8 cellular contexts compared by ENCODE assay signal in the genomic region with DNA sequence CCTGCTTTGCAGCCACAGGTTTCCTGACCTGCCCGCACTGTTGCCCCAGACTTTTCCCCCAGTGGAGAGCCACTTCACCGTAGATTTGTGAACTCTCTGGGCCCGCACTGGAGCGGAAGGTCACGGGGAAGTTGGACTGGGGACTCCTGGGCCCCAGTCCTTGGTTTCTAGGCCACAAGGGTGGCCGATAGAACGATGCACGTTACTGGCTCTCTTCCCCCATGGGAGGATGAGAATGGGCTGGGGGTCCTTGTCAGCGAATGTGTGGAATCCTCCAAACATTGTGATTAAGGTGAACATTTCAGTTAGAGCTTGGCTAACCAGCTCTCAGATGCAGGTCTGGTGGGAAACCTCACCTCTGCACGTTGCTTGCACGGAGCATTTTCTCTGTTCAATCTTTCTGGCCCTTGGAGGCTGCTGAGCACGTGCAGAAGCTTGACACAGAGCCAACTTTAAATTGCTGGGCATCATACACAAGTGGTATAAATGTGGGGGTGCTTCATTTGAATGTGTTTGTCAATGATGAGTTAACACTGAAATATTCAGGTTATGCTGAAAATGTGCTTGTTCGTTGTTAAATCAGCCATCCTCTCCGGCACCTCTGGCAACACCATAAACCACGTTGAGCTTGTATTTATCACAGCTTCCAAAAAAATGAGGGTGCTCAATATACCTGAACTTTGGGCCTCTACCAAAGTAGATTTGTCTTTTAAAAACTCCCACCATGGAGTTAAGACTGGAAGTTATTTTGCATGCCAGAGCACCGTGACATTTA.
DNase-seq lines count a peak whose midpoint lies in the region; ATAC-seq and TF ChIP-seq lines count a peak whose summit lies in the region.

No MANE protein-coding gene starts in this region.

- no peak overlapping the region for H3K27ac ChIP-seq in iPS DF 6.9 (ENCODE audit: low read length)

- H3K4me3 ChIP-seq in GM12875 (ENCODE audit: low read depth, low read length) (peak overlapping the region; percentile 52), NT2/D1 (ENCODE audit: insufficient read length, low read depth) (peak overlapping the region; percentile 68), iPS DF 6.9 (ENCODE audit: low read length) (peak overlapping the region; percentile 62; the same call in 1 of the 2 replicates), skeletal muscle cell (ENCODE audit: low read depth, low read length) (peak overlapping the region; percentile 60)

- peaks cover 3% of the 10 kb centered on the region for H3K27me3 ChIP-seq in NT2/D1 (ENCODE audit: insufficient read depth, insufficient read length)
- H3K27me3 ChIP-seq in iPS DF 6.9 (ENCODE audit: control insufficient read depth, insufficient read depth, low read length): no peaks in the 10 kb centered on the region

- no CpG with 5 or more reads among the region's 16 CpGs for WGBS in iPS DF 6.9 (ENCODE audit: insufficient coverage, insufficient read length)

- H3K9me3 ChIP-seq in NT2/D1 (ENCODE audit: insufficient read depth, low read length): no peaks in the 10 kb centered on the region
- H3K9me3 ChIP-seq in iPS DF 6.9 (ENCODE audit: control insufficient read depth, insufficient read depth, low read length): no peaks in the 10 kb centered on the region

- H3K4me1 ChIP-seq in NT2/D1 (ENCODE audit: insufficient read depth, insufficient read length): peaks cover 9% of the 10 kb centered on the region
- H3K4me1 ChIP-seq in iPS DF 6.9 (ENCODE audit: control insufficient read depth, insufficient read depth, low read length): peaks cover 5% of the 10 kb centered on the region; the same call in 1 of the 2 replicates

- H3K36me3 ChIP-seq in NT2/D1 (ENCODE audit: insufficient read depth, insufficient read length, low read length): peaks cover 12% of the 10 kb centered on the region
- H3K36me3 ChIP-seq in iPS DF 6.9 (ENCODE audit: control insufficient read depth, insufficient read depth, low read length): no peaks in the 10 kb centered on the region

- DNase-seq in AG09319 (ENCODE audit: extremely low read depth, low read depth) (peak; percentile 27), NT2/D1 (ENCODE audit: low read depth, low spot score) (no peak), astrocyte of the hippocampus (ENCODE audit: low read depth, low spot score) (peak; percentile 77), iPS DF 6.9 (ENCODE audit: low read depth, low spot score) (no peak), skeletal muscle cell (ENCODE audit: low read depth) (peak; percentile 17)

- ATAC-seq in HG03108 (IDR thresholded peaks at IDR 0.05; ENCODE audit: unreplicated experiment): peak; percentile 15
- ATAC-seq in GM18873 (IDR thresholded peaks at IDR 0.05; ENCODE audit: low FRiP score, unreplicated experiment): no peak

- H3K9ac ChIP-seq in NT2/D1 (ENCODE audit: insufficient read length, low read depth): peak overlapping the region; percentile 90

- no peak for TF ChIP-seq CTCF in AG09319 (IDR thresholded peaks at IDR 0.05; ENCODE audit: low read depth, low read length)
- no peak for TF ChIP-seq CTCF in GM12875 (IDR thresholded peaks at IDR 0.05; ENCODE audit: borderline replicate concordance, insufficient read depth, low read depth, low read length)

Comparison
In these comparisons a context has a peak if more than half of its experiments do, and no peak if none do; other contexts are left out.
1. DNase-seq: peak in AG09319 (single experiment), astrocyte of the hippocampus (single experiment) and skeletal muscle cell (single experiment); none in NT2/D1 (single experiment) and iPS DF 6.9 (single experiment).
2. Peak in every context shown above with its lines, with median percentiles within 50 percentile points of each other: H3K4me3 ChIP-seq.